ENCODE assay signal across 19 cellular contexts in genomic region chr1:10940451-10940804, GRCh38.
DNase-seq lines count a peak whose midpoint lies in the region; ATAC-seq, FAIRE-seq and TF ChIP-seq lines count a peak whose summit lies in the region.
"Had no signal": no experiment of that assay in that cellular context is flagged by ENCODE, and none has a peak within 500 bp of the region (broad histone marks: within the 10 kb centered on the region; RNA-seq: fewer than 3 reads in every experiment).

No MANE protein-coding gene starts in this region.

- peak overlapping the region; percentile 39 for H3K4me2 ChIP-seq in Karpas-422 (ENCODE audit: low read depth, low read length, poor library complexity, severe bottlenecking)
- no peak overlapping the region for H3K4me2 ChIP-seq in K562 (ENCODE audit: insufficient read depth, low read length)

- H3K27me3 ChIP-seq in Karpas-422 (ENCODE audit: low read length) (no peaks in the 10 kb centered on the region), K562 (ENCODE audit: control insufficient read depth in 2 of 2, insufficient read depth in 2 of 2, low read length in 2 of 2) (peaks cover 39 to 80% of the 10 kb centered on the region in 2 experiments)

- DNase-seq in activated naive CD4-positive, alpha-beta T cell treated with anti-CD3 and anti-CD28 coated beads, Interleukin-2, amount 50 U/mL, for 72 hours (ENCODE audit: low spot score in 2 of 2), result no peak
- no peak for DNase-seq in activated naive CD4-positive, alpha-beta T cell treated with anti-CD3 and anti-CD28 coated beads for 36 hours
- DNase-seq in Karpas-422, result no peak
- no peak for DNase-seq in K562 (ENCODE audit: extremely low read depth in 1 of 4, low spot score in 3 of 4)
- no peak for DNase-seq in ACHN
- no peak for DNase-seq in NCI-H187 treated with DMSO at 0.1 percent for 48 hours (lab: John Stamatoyannopoulos, UW)
- no peak for DNase-seq in RWPE1 (ENCODE audit: low spot score)
- DNase-seq: glutamatergic neuron, NCI-H1417 treated with DMSO at 0.1 percent for 48 hours, NCI-H446 treated with DMSO at 0.1 percent for 48 hours, small intestine, stomach had no signal

- peak overlapping the region; percentile 52 to 88 for H3K27ac Mint-ChIP-seq in activated naive CD4-positive, alpha-beta T cell treated with anti-CD3 and anti-CD28 coated beads, Interleukin-2, amount 50 U/mL, for 72 hours
- H3K27ac Mint-ChIP-seq in activated naive CD4-positive, alpha-beta T cell treated with anti-CD3 and anti-CD28 coated beads for 36 hours, result no peak overlapping the region
- peak overlapping the region; percentile 58 for H3K27ac Mint-ChIP-seq in stimulated activated memory B cell treated with anti-CD40 and anti-IgM and Interleukin-4, amounts not matched to agents 10 μg/mL and 1 μg/mL and 100 μg/mL, for 72 hours

- POLR2A ChIA-PET in K562 (lab: Yijun Ruan, JAX) (interaction anchor here (0.6 kb wide), 1 partner anchor 440 kb away, joined by 4 read pairs; no protein-coding TSS in a partner anchor), RWPE1 (lab: Yijun Ruan, JAX; ENCODE audit: low non-redundant PET) (no interaction called here)

- no TSS peak for BruUV-seq in K562 (replicated peaks; lab: Mats Ljungman, UMichigan)

- in situ Hi-C loops in K562 (cut with MboI) (loop anchor here (5.0 kb wide), 1 partner anchor 433 kb away; no protein-coding TSS in a partner anchor), ACHN (cut with HindIII; ENCODE audit: low pct_ligation_motif_present, low pct_unique_long_range_greater_than_20kb, low sequenced_read_pairs) (no loop called here)

- peak overlapping the region; percentile 36; the same call in 1 of the 2 replicates for H3K9ac ChIP-seq in Karpas-422 (ENCODE audit: low read length)
- peak overlapping the region in 1 of 2 experiments; percentile 31; a peak in 1 of 4 replicates for H3K9ac ChIP-seq in K562 (ENCODE audit: insufficient read depth in 1 of 2, low read depth in 2 of 2, low read length in 2 of 2)
- H3K9ac ChIP-seq: parathyroid adenoma had no signal

- no peak for TF ChIP-seq CTCF in K562 (IDR thresholded peaks at IDR 0.05 in 2 of 3, conservative IDR thresholded peaks at IDR 0.05 in 1 of 3; ENCODE audit: insufficient read depth in 2 of 3, low read depth in 1 of 3, low read length in 3 of 3)
- no peak for TF ChIP-seq CTCF in RWPE1 (conservative IDR thresholded peaks at IDR 0.05; ENCODE audit: low read depth)

- H3K4me1 ChIP-seq in Karpas-422 (ENCODE audit: low read length), result peaks cover 15% of the 10 kb centered on the region
- H3K4me1 ChIP-seq in K562 (replicated peaks in 1 of 2; ENCODE audit: control insufficient read depth in 2 of 2, insufficient read depth in 2 of 2, low read length in 2 of 2), result peaks cover 0 to 14% of the 10 kb centered on the region in 2 experiments; a peak in 4 of 5 replicates
- H3K4me1 ChIP-seq: parathyroid adenoma had no signal

- whole genome bisulfite sequencing in K562 (ENCODE audit: insufficient coverage, low coverage, missing lambda C conversion rate), result 33% methylated on average over 5 of the region's 5 CpGs

- H3K27ac ChIP-seq in Karpas-422 (ENCODE audit: low read length) (no peak overlapping the region), K562 (ENCODE audit: extremely low read depth, low read depth, low read length) (no peak overlapping the region), RWPE1 (no peak overlapping the region)
- H3K27ac ChIP-seq: ascending aorta, epithelial cell of prostate, parathyroid adenoma, stomach had no signal

- H4K20me1 ChIP-seq in Karpas-422 (ENCODE audit: insufficient read depth, low read depth, low read length) (0 out of 2 replicates have a peak, but pooled peaks cover 3% of the 10 kb centered on the region), K562 (replicated peaks; ENCODE audit: control insufficient read depth, insufficient read depth, low read length) (peaks cover 15% of the 10 kb centered on the region)

- intact Hi-C loops in activated naive CD4-positive, alpha-beta T cell treated with anti-CD3 and anti-CD28 coated beads for 36 hours (cut with micrococcal nuclease), result loop anchor here (1.0 to 5.0 kb wide), 5 partner anchors 8 to 429 kb away; no protein-coding TSS in a partner anchor
- intact Hi-C loops in K562 (cut with micrococcal nuclease), result loop anchor here (10.0 kb wide), 1 partner anchor 426 kb away; no protein-coding TSS in a partner anchor

- H3K4me3 ChIP-seq in Karpas-422 (ENCODE audit: low read length) (no peak overlapping the region; the same call in 1 of the 2 replicates), K562 (no peak overlapping the region)
- H3K4me3 ChIP-seq: ascending aorta, HAP-1, stomach had no signal

- H3K79me2 ChIP-seq in Karpas-422 (ENCODE audit: low read length) (no peaks in the 10 kb centered on the region), K562 (ENCODE audit: control insufficient read depth, insufficient read depth, low read length) (no peaks in the 10 kb centered on the region)
- H3K79me2 ChIP-seq: parathyroid adenoma had no signal

- no peaks in the 10 kb centered on the region for H3K9me1 ChIP-seq in K562 (ENCODE audit: control insufficient read depth, insufficient read depth, low read length)

- H3K36me3 ChIP-seq in Karpas-422 (ENCODE audit: insufficient read depth, low read length), result no peaks in the 10 kb centered on the region
- no peaks in the 10 kb centered on the region for H3K36me3 ChIP-seq in K562 (ENCODE audit: control insufficient read depth, insufficient read depth, low read length)
- H3K36me3 ChIP-seq: ascending aorta, HAP-1, stomach had no signal

- H2AFZ ChIP-seq in Karpas-422 (ENCODE audit: low read length), result peak overlapping the region; percentile 79; the same call in 1 of the 2 replicates
- 0 out of 2 replicates have a peak overlapping the region, but pooled peaks have one; percentile 63 for H2AFZ ChIP-seq in K562 (ENCODE audit: low read depth, low read length)
- H2AFZ ChIP-seq: parathyroid adenoma had no signal

- ATAC-seq in activated naive CD4-positive, alpha-beta T cell treated with anti-CD3 and anti-CD28 coated beads, Interleukin-2, amount 50 U/mL, for 72 hours, result peak in 1 of 2 donors; percentile 19
- no peak for ATAC-seq in K562
- no peak for ATAC-seq in stimulated activated memory B cell treated with anti-CD40 and anti-IgM and Interleukin-4, amounts not matched to agents 10 μg/mL and 1 μg/mL and 100 μg/mL, for 72 hours

- no peak for FAIRE-seq in K562 (lab: Jason Lieb, UNC)
- FAIRE-seq: keratinocyte, small intestine, urothelium cell line had no signal

- CTCF ChIA-PET in activated naive CD4-positive, alpha-beta T cell treated with anti-CD3 and anti-CD28 coated beads for 36 hours (lab: Charles Lee), result interaction anchor here (0.5 to 1.2 kb wide), 6 partner anchors 22 to 1806 kb away, joined by 3 to 4 read pairs (median 3); no protein-coding TSS in a partner anchor
- CTCF ChIA-PET in K562 (lab: Yijun Ruan, JAX; ENCODE audit: low intra/inter-chr PET ratio), result interaction anchor here (0.7 kb wide), 1 partner anchor 446 kb away, joined by 3 read pairs; no protein-coding TSS in a partner anchor
- CTCF ChIA-PET in RWPE1 (lab: Yijun Ruan, JAX), result no interaction called here

- H3K9me3 Mint-ChIP-seq in activated naive CD4-positive, alpha-beta T cell treated with anti-CD3 and anti-CD28 coated beads, Interleukin-2, amount 50 U/mL, for 72 hours, result no peaks in the 10 kb centered on the region
- no peaks in the 10 kb centered on the region for H3K9me3 Mint-ChIP-seq in activated naive CD4-positive, alpha-beta T cell treated with anti-CD3 and anti-CD28 coated beads for 36 hours
- H3K9me3 Mint-ChIP-seq in stimulated activated memory B cell treated with anti-CD40 and anti-IgM and Interleukin-4, amounts not matched to agents 10 μg/mL and 1 μg/mL and 100 μg/mL, for 72 hours, result no peaks in the 10 kb centered on the region

- H3K4me1 Mint-ChIP-seq in activated naive CD4-positive, alpha-beta T cell treated with anti-CD3 and anti-CD28 coated beads for 36 hours (ENCODE audit: low read depth), result peaks cover 44% of the 10 kb centered on the region
- H3K4me1 Mint-ChIP-seq in stimulated activated memory B cell treated with anti-CD40 and anti-IgM and Interleukin-4, amounts not matched to agents 10 μg/mL and 1 μg/mL and 100 μg/mL, for 72 hours, result peaks cover 44% of the 10 kb centered on the region

- no peak for TF ChIP-seq EP300 in K562 (IDR thresholded peaks at IDR 0.05; ENCODE audit: low read length)

- H3K4me3 Mint-ChIP-seq in activated naive CD4-positive, alpha-beta T cell treated with anti-CD3 and anti-CD28 coated beads for 36 hours, result no peak overlapping the region
- H3K4me3 Mint-ChIP-seq in stimulated activated memory B cell treated with anti-CD40 and anti-IgM and Interleukin-4, amounts not matched to agents 10 μg/mL and 1 μg/mL and 100 μg/mL, for 72 hours, result peak overlapping the region; percentile 23

- H3K9me3 ChIP-seq in Karpas-422 (ENCODE audit: low read length), result no peaks in the 10 kb centered on the region
- no peaks in the 10 kb centered on the region for H3K9me3 ChIP-seq in K562 (replicated peaks; ENCODE audit: control insufficient read depth, insufficient read depth, low read depth, low read length)
- H3K9me3 ChIP-seq: ascending aorta, HAP-1, stomach had no signal

- no peak for TF ChIP-seq RAD21 in K562 (CRISPR knock-in tag; conservative IDR thresholded peaks at IDR 0.05 in 1 of 2, IDR thresholded peaks at IDR 0.05 in 1 of 2)

- peaks cover 44% of the 10 kb centered on the region for H3K27me3 Mint-ChIP-seq in activated naive CD4-positive, alpha-beta T cell treated with anti-CD3 and anti-CD28 coated beads for 36 hours (ENCODE audit: low read depth)
- peaks cover 66% of the 10 kb centered on the region for H3K27me3 Mint-ChIP-seq in stimulated activated memory B cell treated with anti-CD40 and anti-IgM and Interleukin-4, amounts not matched to agents 10 μg/mL and 1 μg/mL and 100 μg/mL, for 72 hours

- TF ChIP-seq POLR2A in K562 (conservative IDR thresholded peaks at IDR 0.05), result no peak

- H3K9me2 ChIP-seq in Karpas-422 (replicated peaks; ENCODE audit: insufficient read depth, low read length), result no peaks in the 10 kb centered on the region

- H3K36me3 Mint-ChIP-seq in activated naive CD4-positive, alpha-beta T cell treated with anti-CD3 and anti-CD28 coated beads, Interleukin-2, amount 50 U/mL, for 72 hours, result peaks cover 0 to 1% of the 10 kb centered on the region in 2 donors
- no peaks in the 10 kb centered on the region for H3K36me3 Mint-ChIP-seq in activated naive CD4-positive, alpha-beta T cell treated with anti-CD3 and anti-CD28 coated beads for 36 hours (ENCODE audit: low read depth)
- H3K36me3 Mint-ChIP-seq in stimulated activated memory B cell treated with anti-CD40 and anti-IgM and Interleukin-4, amounts not matched to agents 10 μg/mL and 1 μg/mL and 100 μg/mL, for 72 hours, result no peaks in the 10 kb centered on the region

TF ChIP-seq in K562, 482 proteins besides CTCF, POLR2A, EP300 and RAD21 (continues in another document):
- TF ChIP-seq BCL6 (CRISPR knock-in tag; IDR thresholded peaks at IDR 0.05), result no peak
- TF ChIP-seq SNIP1 (IDR thresholded peaks at IDR 0.05; ENCODE audit: low read depth), result no peak
